In genomic region chr6:2733324-2733723, GRCh38 we compare ENCODE assay signal across 8 cellular contexts. TPM values are rescaled to one million over a fixed set of nuclear protein-coding genes. Genes with fewer than 3 reads are reported as not detected.
DNase-seq lines count a peak whose midpoint lies in the region; ATAC-seq and TF ChIP-seq lines count a peak whose summit lies in the region.

No MANE protein-coding gene starts in this region.

- H3K79me1 ChIP-seq in trophoblast cell (ENCODE audit: low read length) (no peaks in the 10 kb centered on the region), mesenchymal stem cell (replicated peaks; ENCODE audit: low read length, poor library complexity, severe bottlenecking) (no peaks in the 10 kb centered on the region)

- DNase-seq in GM06990 (ENCODE audit: extremely low read depth, insufficient read length) (peak; percentile 41), KG1 (lab: John Stamatoyannopoulos, UW) (peak; percentile 82), adrenal gland (peak; percentile 33 to 83 (median 64)), trophoblast cell (peak; percentile 32 to 41), glomerular visceral epithelial cell (ENCODE audit: extremely low spot score) (no peak), mesenchymal stem cell (no peak), NCI-H748 (lab: John Stamatoyannopoulos, UW; ENCODE audit: unreplicated experiment) (no peak)

- no peak overlapping the region for H2BK5ac ChIP-seq in trophoblast cell (ENCODE audit: low read depth, low read length, poor library complexity)
- H2BK5ac ChIP-seq in mesenchymal stem cell (ENCODE audit: low read depth, low read length, poor library complexity, severe bottlenecking), result no peak overlapping the region

- H4K12ac ChIP-seq in trophoblast cell (ENCODE audit: low read depth, low read length), result no peak overlapping the region

- H3K4me1 ChIP-seq in adrenal gland (replicated peaks in 1 of 2), result peaks cover 0 to 5% of the 10 kb centered on the region in 2 donors
- H3K4me1 ChIP-seq in trophoblast cell (ENCODE audit: control insufficient read depth in 1 of 2, insufficient read depth in 2 of 2, low read length in 2 of 2), result no peaks in the 10 kb centered on the region
- peaks cover 3% of the 10 kb centered on the region for H3K4me1 ChIP-seq in mesenchymal stem cell (ENCODE audit: control insufficient read depth, insufficient read depth, low read depth, low read length)

- no peaks in the 10 kb centered on the region for H3K9me3 ChIP-seq in adrenal gland (replicated peaks in 1 of 3)
- no peaks in the 10 kb centered on the region for H3K9me3 ChIP-seq in trophoblast cell (ENCODE audit: insufficient read depth, low read depth, low read length)
- no peaks in the 10 kb centered on the region for H3K9me3 ChIP-seq in mesenchymal stem cell (ENCODE audit: control insufficient read depth, low read length)

- H2BK12ac ChIP-seq in trophoblast cell (ENCODE audit: low read length) (no peak overlapping the region), mesenchymal stem cell (ENCODE audit: low read length in 2 of 2) (no peak overlapping the region)

- H2AK5ac ChIP-seq in trophoblast cell (ENCODE audit: low read length), result no peak overlapping the region
- no peak overlapping the region for H2AK5ac ChIP-seq in mesenchymal stem cell (ENCODE audit: low read length, severe bottlenecking)

- H3K9ac ChIP-seq in trophoblast cell (ENCODE audit: low read length), result no peak overlapping the region
- H3K9ac ChIP-seq in mesenchymal stem cell (ENCODE audit: low read length), result no peak overlapping the region

- peak; percentile 94 for ATAC-seq in GM21526 (IDR thresholded peaks at IDR 0.05; ENCODE audit: low FRiP score, unreplicated experiment)

- no peak overlapping the region for H2AFZ ChIP-seq in trophoblast cell (ENCODE audit: insufficient read depth, low read length, poor library complexity)
- H2AFZ ChIP-seq in mesenchymal stem cell (ENCODE audit: low read depth, low read length), result no peak overlapping the region

- no peak overlapping the region for H3K23ac ChIP-seq in trophoblast cell (ENCODE audit: low read length)
- no peak overlapping the region for H3K23ac ChIP-seq in mesenchymal stem cell (ENCODE audit: low read length in 2 of 2)

- no peak for TF ChIP-seq POLR2A in adrenal gland (IDR thresholded peaks at IDR 0.05)

- no peak for TF ChIP-seq CTCF in GM06990 (IDR thresholded peaks at IDR 0.05; ENCODE audit: insufficient read depth, low read length, poor library complexity, severe bottlenecking)
- TF ChIP-seq CTCF in adrenal gland (IDR thresholded peaks at IDR 0.05), result no peak

- WGBS in adrenal gland, 4 donors, result 65 to 86% (median 74%) methylated on average over 5 of the region's 5 CpGs
- no CpG with 5 or more reads among the region's 5 CpGs for WGBS in trophoblast cell (ENCODE audit: extremely low coverage, insufficient coverage, insufficient read length)
- 93% methylated on average over 3 of the region's 5 CpGs for WGBS in mesenchymal stem cell

- H3K27ac ChIP-seq in adrenal gland (peak overlapping the region in 1 of 5 donors; percentile 72), trophoblast cell (ENCODE audit: low read depth, low read length) (no peak overlapping the region), mesenchymal stem cell (ENCODE audit: low read length, poor library complexity, severe bottlenecking) (no peak overlapping the region)

- H3K27me3 ChIP-seq in GM06990 (replicated peaks; ENCODE audit: control insufficient read depth, insufficient read depth, low read length) (no peaks in the 10 kb centered on the region; the same call in 1 of the 2 replicates), adrenal gland (no peaks in the 10 kb centered on the region), trophoblast cell (ENCODE audit: insufficient read depth, low read length) (no peaks in the 10 kb centered on the region), mesenchymal stem cell (ENCODE audit: control insufficient read depth in 1 of 2, insufficient read depth in 1 of 2, low read length in 2 of 2) (peaks cover 0 to 3% of the 10 kb centered on the region in 2 experiments)

- H3K4me2 ChIP-seq in trophoblast cell (ENCODE audit: low read length) (no peak overlapping the region), mesenchymal stem cell (ENCODE audit: low read length, poor library complexity, severe bottlenecking) (no peak overlapping the region)

- H2BK15ac ChIP-seq in mesenchymal stem cell (ENCODE audit: low read depth, poor library complexity, severe bottlenecking), result no peak overlapping the region

- H4K91ac ChIP-seq in trophoblast cell (ENCODE audit: low read depth, low read length) (no peak overlapping the region), mesenchymal stem cell (ENCODE audit: low read length) (no peak overlapping the region)

- intact Hi-C loops in adrenal gland (cut with DNase I), result loop anchor here in 1 of 2 donors (10.0 kb wide), 1 partner anchor 1139 kb away; no protein-coding TSS in a partner anchor

- H3K4ac ChIP-seq in trophoblast cell (ENCODE audit: low read depth, low read length) (no peak overlapping the region), mesenchymal stem cell (ENCODE audit: low read depth in 1 of 2, low read length in 2 of 2) (no peak overlapping the region)

- H3K14ac ChIP-seq in trophoblast cell (ENCODE audit: low read length) (no peak overlapping the region), mesenchymal stem cell (ENCODE audit: low read length in 2 of 2) (no peak overlapping the region)

- H3K4me3 ChIP-seq in GM06990 (replicated peaks; ENCODE audit: low read depth, low read length) (no peak overlapping the region), adrenal gland (no peak overlapping the region), trophoblast cell (ENCODE audit: low read depth, low read length) (no peak overlapping the region), mesenchymal stem cell (ENCODE audit: insufficient read depth in 1 of 2, low read depth in 1 of 2, low read length in 2 of 2) (no peak overlapping the region)

- H4K8ac ChIP-seq in trophoblast cell (ENCODE audit: low read depth, low read length) (no peak overlapping the region), mesenchymal stem cell (ENCODE audit: low read length) (no peak overlapping the region)

- H3K36me3 ChIP-seq in GM06990 (ENCODE audit: control insufficient read depth, insufficient read depth, low read length), result no peaks in the 10 kb centered on the region
- no peaks in the 10 kb centered on the region for H3K36me3 ChIP-seq in adrenal gland (replicated peaks in 1 of 2)
- no peaks in the 10 kb centered on the region for H3K36me3 ChIP-seq in trophoblast cell (ENCODE audit: control insufficient read depth in 1 of 2, insufficient read depth in 2 of 2, low read length in 2 of 2)
- H3K36me3 ChIP-seq in mesenchymal stem cell (ENCODE audit: control insufficient read depth in 1 of 2, insufficient read depth in 2 of 2, low read depth in 1 of 2, low read length in 2 of 2), result no peaks in the 10 kb centered on the region

- H2BK120ac ChIP-seq in trophoblast cell (ENCODE audit: insufficient read depth, low read length, poor library complexity), result no peak overlapping the region
- no peak overlapping the region for H2BK120ac ChIP-seq in mesenchymal stem cell (ENCODE audit: low read depth, low read length)

- H3K79me2 ChIP-seq in trophoblast cell (ENCODE audit: control insufficient read depth, insufficient read depth, low read length, poor library complexity), result no peaks in the 10 kb centered on the region

- H3K18ac ChIP-seq in trophoblast cell (ENCODE audit: low read length) (no peak overlapping the region), mesenchymal stem cell (ENCODE audit: low read depth in 1 of 2, low read length in 2 of 2) (no peak overlapping the region)

RNA-seq across cellular contexts. Expression of gene MYLK4, which starts 17.4 kb away (rescaled TPM):
- total RNA-seq in adrenal gland, result under 1 TPM; 0.35 to 0.90 (median 0.69) TPM
- under 1 TPM; 0.46 to 0.84 (median 0.48) TPM for polyA plus RNA-seq in adrenal gland
- polyA plus RNA-seq in trophoblast cell (2013), result 0.27 and 0.28 TPM in 2 replicates
- polyA plus RNA-seq in mesenchymal stem cell (2013, experiment 1 of 2), result 0.23 TPM
- polyA plus RNA-seq in mesenchymal stem cell (2013, experiment 2 of 2), result 0.25 TPM

RNA-seq across cellular contexts. Expression of gene WRNIP1, which starts 31.9 kb away (rescaled TPM):
- 10 to 100 TPM; 27.7 to 82.2 (median 55.7) TPM for total RNA-seq in adrenal gland
- 10 to 100 TPM; 37.9 to 63.0 (median 61.0) TPM for polyA plus RNA-seq in adrenal gland
- 27.7 and 28.1 TPM in 2 replicates for polyA plus RNA-seq in trophoblast cell (2013)
- 19.5 TPM for polyA plus RNA-seq in mesenchymal stem cell (2013, experiment 1 of 2)
- 21.4 TPM for polyA plus RNA-seq in mesenchymal stem cell (2013, experiment 2 of 2)

Comparison
In these comparisons a context has a peak if more than half of its experiments do, and no peak if none do; other contexts are left out.
1. DNase-seq: peak in GM06990 (single experiment), KG1 (single experiment), adrenal gland (7 of 7) and trophoblast cell (2 of 2); none in glomerular visceral epithelial cell (single experiment), mesenchymal stem cell (single experiment) and NCI-H748 (single experiment).